9 cellular contexts compared by ENCODE assay signal in genomic region chr12:122082621-122083356, GRCh38. TPM values are rescaled to one million over a fixed set of nuclear protein-coding genes. Genes with fewer than 3 reads are reported as not detected.
DNase-seq lines count a peak whose midpoint lies in the region; TF ChIP-seq lines count a peak whose summit lies in the region.
"Had no signal": no experiment of that assay in that cellular context is flagged by ENCODE, and none has a peak within 500 bp of the region (broad histone marks: within the 10 kb centered on the region; RNA-seq: fewer than 3 reads in every experiment).

No MANE protein-coding gene starts in this region.

- H3K36me3 ChIP-seq in BLaER1 treated with 17β-estradiol and CSF1 and Interleukin-3, amounts not matched to agents 10 nM and 100 nM, result peaks cover 16 to 41% (median 26%) of the 10 kb centered on the region in 11 experiments; a peak in 21 of 22 replicates
- peaks cover 17% of the 10 kb centered on the region for H3K36me3 ChIP-seq in OCI-LY1 (ENCODE audit: insufficient read depth, low read length)

- no peaks in the 10 kb centered on the region for H3K9me3 ChIP-seq in BLaER1 treated with 17β-estradiol and CSF1 and Interleukin-3, amounts not matched to agents 10 nM and 100 nM (replicated peaks in 1 of 11)
- no peaks in the 10 kb centered on the region for H3K9me3 ChIP-seq in OCI-LY1 (ENCODE audit: low read length)

- H3K36me3 Mint-ChIP-seq in nephron progenitor cell (ENCODE audit: low read depth), result peaks cover 22% of the 10 kb centered on the region

- H3K9me3 Mint-ChIP-seq in nephron progenitor cell, result no peaks in the 10 kb centered on the region

- H3K79me2 ChIP-seq in OCI-LY1 (ENCODE audit: insufficient read depth, low read length), result 0 out of 2 replicates have a peak, but pooled peaks cover 5% of the 10 kb centered on the region

- H3K9ac ChIP-seq in BLaER1 treated with 17β-estradiol and CSF1 and Interleukin-3, amounts not matched to agents 10 nM and 100 nM, result peak overlapping the region; percentile 81 to 99 (median 98); a peak in 21 of 22 replicates
- H3K9ac ChIP-seq in OCI-LY1 (ENCODE audit: low read length), result no peak overlapping the region; the same call in 1 of the 2 replicates

- peak overlapping the region; percentile 4 for H3K4me3 Mint-ChIP-seq in nephron progenitor cell

- DNase-seq in choroid plexus epithelial cell (ENCODE audit: low read depth) (no peak), nephron progenitor cell (no peak), NOMO-1 treated with DMSO at 0.1 percent for 48 hours (lab: John Stamatoyannopoulos, UW; ENCODE audit: unreplicated experiment) (no peak), NCI-H1930 (lab: John Stamatoyannopoulos, UW) (no peak), posterior vena cava (ENCODE audit: low spot score) (no peak), GM10248 (ENCODE audit: extremely low spot score) (no peak)
- DNase-seq: activated gamma-delta T cell treated with Interleukin-2 at 50 U/mL for 16 hours had no signal

- TF ChIP-seq CTCF in OCI-LY1 (IDR thresholded peaks at IDR 0.05; ENCODE audit: low read length) (no peak), choroid plexus epithelial cell (conservative IDR thresholded peaks at IDR 0.05; ENCODE audit: low read depth, low read length) (no peak), nephron progenitor cell (IDR thresholded peaks at IDR 0.05) (no peak), GM10248 (IDR thresholded peaks at IDR 0.05; ENCODE audit: control extremely low read depth, extremely low read depth, low read depth, missing control alignments) (no peak)

- no peak overlapping the region for H3K27ac Mint-ChIP-seq in nephron progenitor cell

- H3K4me2 ChIP-seq in BLaER1 treated with 17β-estradiol and CSF1 and Interleukin-3, amounts not matched to agents 10 nM and 100 nM, result peak overlapping the region; percentile 93 to 100 (median 98)
- H3K4me2 ChIP-seq in OCI-LY1 (ENCODE audit: low read length), result no peak overlapping the region

- H4K20me1 ChIP-seq in BLaER1 treated with 17β-estradiol and CSF1 and Interleukin-3, amounts not matched to agents 10 nM and 100 nM, result peaks cover 60 to 92% (median 86%) of the 10 kb centered on the region in 11 experiments
- H4K20me1 ChIP-seq in OCI-LY1 (ENCODE audit: insufficient read depth, low read length), result no peaks in the 10 kb centered on the region

- no peaks in the 10 kb centered on the region for H3K9me2 ChIP-seq in OCI-LY1 (ENCODE audit: low read depth, low read length)

- peaks cover 79% of the 10 kb centered on the region for H3K4me1 Mint-ChIP-seq in nephron progenitor cell

- H3K4me3 ChIP-seq in BLaER1 treated with 17β-estradiol and CSF1 and Interleukin-3, amounts not matched to agents 10 nM and 100 nM, result peak overlapping the region; percentile 87 to 98 (median 96)
- H3K4me3 ChIP-seq in OCI-LY1 (ENCODE audit: low read depth, low read length, poor library complexity, severe bottlenecking) (no peak overlapping the region), choroid plexus epithelial cell (ENCODE audit: low read depth, low read length) (peak overlapping the region; percentile 88)

- H3K27me3 Mint-ChIP-seq in nephron progenitor cell (ENCODE audit: low read depth, poor library complexity), result no peaks in the 10 kb centered on the region

- CTCF ChIA-PET in GM10248 (lab: Yijun Ruan, JAX), result interaction anchor here (0.8 to 2.1 kb wide), 3 partner anchors 15 to 40 kb away, joined by 3 to 11 read pairs (median 6); no protein-coding TSS in a partner anchor

- no peak overlapping the region for H2AFZ ChIP-seq in OCI-LY1 (ENCODE audit: low read length)

- intact Hi-C loops in posterior vena cava (cut with DNase I), result no loop called here

- peak overlapping the region; percentile 82 to 98 (median 97); a peak in 20 of 22 replicates for H3K27ac ChIP-seq in BLaER1 treated with 17β-estradiol and CSF1 and Interleukin-3, amounts not matched to agents 10 nM and 100 nM
- H3K27ac ChIP-seq in OCI-LY1 (ENCODE audit: low read depth, low read length, poor library complexity, severe bottlenecking), result peak overlapping the region; percentile 67

- H3K4me1 ChIP-seq in BLaER1 treated with 17β-estradiol and CSF1 and Interleukin-3, amounts not matched to agents 10 nM and 100 nM, result peaks cover 70 to 75% (median 73%) of the 10 kb centered on the region in 10 experiments
- peaks cover 49% of the 10 kb centered on the region for H3K4me1 ChIP-seq in OCI-LY1 (ENCODE audit: insufficient read depth, low read length, severe bottlenecking)

- POLR2A ChIA-PET in GM10248 (lab: Yijun Ruan, JAX), result interaction anchor here (0.6 kb wide), 1 partner anchor 732 kb away, joined by 3 read pairs; no protein-coding TSS in a partner anchor

- no peaks in the 10 kb centered on the region; the same call in 1 of the 2 replicates for H3F3A ChIP-seq in OCI-LY1 (ENCODE audit: insufficient read depth, low read length)

- H3K27me3 ChIP-seq in BLaER1 treated with 17β-estradiol and CSF1 and Interleukin-3, amounts not matched to agents 10 nM and 100 nM, result no peaks in the 10 kb centered on the region
- no peaks in the 10 kb centered on the region for H3K27me3 ChIP-seq in OCI-LY1 (ENCODE audit: insufficient read depth, low read length)

RNA-seq across cellular contexts. Expression of gene MLXIP, which starts 4.2 kb away (rescaled TPM):
- 10 to 100 TPM; 78.3 to 81.4 TPM for total RNA-seq in posterior vena cava
